Comparison of ENCODE assay signal across 15 cellular contexts in genomic region chr3:77506384-77506783, GRCh38.
"Had no signal": no experiment of that assay in that cellular context is flagged by ENCODE, and none has a peak within 500 bp of the region (broad histone marks: within the 10 kb centered on the region; RNA-seq: fewer than 3 reads in every experiment).

No MANE protein-coding gene starts in this region.

- H3K4me3 ChIP-seq: adrenal gland, transverse colon had no signal

- H3K27me3 ChIP-seq: adrenal gland, transverse colon had no signal

- H3K27ac ChIP-seq: adrenal gland, transverse colon had no signal

- H3K4me1 ChIP-seq: adrenal gland, transverse colon had no signal

- H3K9me3 ChIP-seq: adrenal gland, transverse colon had no signal

- H3K36me3 ChIP-seq: adrenal gland, transverse colon had no signal

- ATAC-seq: activated CD4-positive, alpha-beta T cell treated with anti-CD3 and anti-CD28 coated beads for 36 hours; left ventricle myocardium superior; naive thymus-derived CD8-positive, alpha-beta T cell; stimulated activated naive B cell treated with anti-CD40 and anti-IgM and Interleukin-4, amounts not matched to agents 10 μg/mL and 1 μg/mL and 100 μg/mL, for 72 hours had no signal

- DNase-seq: activated CD4-positive, alpha-beta memory T cell treated with anti-CD3 and anti-CD28 coated beads, Interleukin-2, amount 10 ng/mL, durations not matched to agents 7 days and 5 days; activated CD4-positive, alpha-beta T cell treated with anti-CD3 and anti-CD28 coated beads for 36 hours; activated naive CD4-positive, alpha-beta T cell treated with anti-CD3 and anti-CD28 coated beads, Interleukin-2, amount 50 U/mL, for 16 hours; activated T-cell treated with anti-CD3 and anti-CD28 coated beads, Interleukin-2, amount 50 U/mL, for 24 hours; adrenal gland; hippocampal formation; kidney; left ventricle myocardium superior; mesenchymal stem cell; naive thymus-derived CD8-positive, alpha-beta T cell; posterior cingulate gyrus; retina; stimulated activated CD4-positive, alpha-beta T cell treated with anti-CD3 and anti-CD28 coated beads, Interleukin-4, amount 100 ng/mL, for 1 hour; stimulated activated naive B cell treated with anti-CD40 and anti-IgM and Interleukin-4, amounts not matched to agents 10 μg/mL and 1 μg/mL and 100 μg/mL, for 72 hours; transverse colon had no signal
